In the genomic region with DNA sequence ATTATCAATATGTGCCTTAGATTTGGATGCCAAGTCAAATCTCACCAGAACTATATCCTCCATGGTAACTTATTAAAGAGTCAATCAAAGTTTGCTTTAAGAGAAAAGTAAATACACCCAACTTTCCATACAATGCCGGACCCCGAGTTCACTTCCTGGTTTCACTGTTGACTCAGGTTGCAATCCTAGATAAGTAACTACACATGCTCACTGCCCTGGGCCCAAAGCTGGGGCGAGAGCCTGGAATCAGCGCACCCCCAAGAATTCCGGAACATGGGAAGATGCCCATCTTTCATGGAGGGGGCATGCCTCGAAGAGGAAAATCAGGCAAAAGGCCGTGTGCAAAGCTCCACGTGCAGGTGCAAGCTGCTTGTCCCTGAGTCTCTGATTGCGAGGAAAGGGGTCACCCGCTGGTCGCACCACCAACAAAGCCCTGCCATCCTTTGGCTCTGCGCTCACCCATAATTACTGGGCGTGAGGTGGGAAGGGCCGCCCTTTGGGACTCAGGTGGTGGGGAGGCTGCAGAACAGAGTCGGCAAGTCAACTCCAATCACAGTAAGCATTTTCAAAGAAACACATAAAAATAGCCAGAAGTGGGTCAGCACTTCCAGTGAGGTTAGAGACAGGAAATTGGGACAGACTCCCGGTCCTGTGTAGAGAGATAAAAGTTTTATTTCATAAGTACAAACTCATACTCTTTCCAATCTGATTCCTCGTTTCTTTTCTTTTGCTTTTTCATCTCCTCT, we compare ENCODE assay signal across 8 cellular contexts.
DNase-seq lines count a peak whose midpoint lies in the region; ATAC-seq lines count a peak whose summit lies in the region.

No MANE protein-coding gene starts in this region.

- H3K9me3 Mint-ChIP-seq in activated CD8-positive, alpha-beta T cell treated with anti-CD3 and anti-CD28 coated beads, Interleukin-2, amount 10 ng/mL, durations not matched to agents 7 days and 5 days (ENCODE audit: insufficient read depth), result no peaks in the 10 kb centered on the region

- no peak overlapping the region for H3K4me3 ChIP-seq in thymus (ENCODE audit: low read length)

- H3K27ac Mint-ChIP-seq in activated CD8-positive, alpha-beta T cell treated with anti-CD3 and anti-CD28 coated beads, Interleukin-2, amount 10 ng/mL, durations not matched to agents 7 days and 5 days, result peak overlapping the region; percentile 93

- intact Hi-C loops in left colon (cut with DNase I, micrococcal nuclease), result loop anchor here in 1 of 2 donors (5.0 kb wide), 1 partner anchor 121 kb away; no protein-coding TSS in a partner anchor

- peaks cover 46% of the 10 kb centered on the region for H3K4me1 ChIP-seq in thymus (ENCODE audit: control insufficient read depth, insufficient read depth, low read length)

- DNase-seq in activated CD4-positive, CD25-positive, alpha-beta regulatory T cell treated with anti-CD3 and anti-CD28 coated beads, Interleukin-2, amount 50 U/mL, for 72 hours, result peak; percentile 29
- no peak for DNase-seq in activated CD8-positive, alpha-beta T cell treated with anti-CD3 and anti-CD28 coated beads, Interleukin-2, amount 10 ng/mL, durations not matched to agents 7 days and 5 days
- peak; percentile 73 to 86 for DNase-seq in left colon
- DNase-seq in hepatic stellate cell (ENCODE audit: low spot score), result no peak
- no peak for DNase-seq in NCI-H1105 treated with DMSO at 0.1 percent for 48 hours (lab: John Stamatoyannopoulos, UW)
- DNase-seq in AG20443 (ENCODE audit: low spot score), result no peak

- H3K36me3 ChIP-seq in thymus (ENCODE audit: control insufficient read depth, insufficient read depth), result no peaks in the 10 kb centered on the region

- H3K4me3 Mint-ChIP-seq in activated CD8-positive, alpha-beta T cell treated with anti-CD3 and anti-CD28 coated beads, Interleukin-2, amount 10 ng/mL, durations not matched to agents 7 days and 5 days, result no peak overlapping the region

- POLR2A ChIA-PET in activated CD8-positive, alpha-beta T cell treated with anti-CD3 and anti-CD28 coated beads, Interleukin-2, amount 10 ng/mL, durations not matched to agents 7 days and 5 days (lab: Charles Lee), result interaction anchor here (1.4 kb wide), 1 partner anchor 34 kb away, joined by 3 read pairs; no protein-coding TSS in a partner anchor

- WGBS in thymus, result 65% methylated on average over 17 of the region's 17 CpGs

- peaks cover 4% of the 10 kb centered on the region for H3K36me3 Mint-ChIP-seq in activated CD8-positive, alpha-beta T cell treated with anti-CD3 and anti-CD28 coated beads, Interleukin-2, amount 10 ng/mL, durations not matched to agents 7 days and 5 days (ENCODE audit: low read depth)

- CTCF ChIA-PET in activated CD8-positive, alpha-beta T cell treated with anti-CD3 and anti-CD28 coated beads, Interleukin-2, amount 10 ng/mL, durations not matched to agents 7 days and 5 days (lab: Charles Lee), result interaction anchor here (0.8 to 5.9 kb wide), 2 partner anchors 19 to 341 kb away, joined by 3 to 28 read pairs; no protein-coding TSS in a partner anchor

- H3K4me1 Mint-ChIP-seq in activated CD8-positive, alpha-beta T cell treated with anti-CD3 and anti-CD28 coated beads, Interleukin-2, amount 10 ng/mL, durations not matched to agents 7 days and 5 days (ENCODE audit: low read depth), result peaks cover 83% of the 10 kb centered on the region

- no peaks in the 10 kb centered on the region for H3K27me3 Mint-ChIP-seq in activated CD8-positive, alpha-beta T cell treated with anti-CD3 and anti-CD28 coated beads, Interleukin-2, amount 10 ng/mL, durations not matched to agents 7 days and 5 days (ENCODE audit: low read depth)

- H3K27ac ChIP-seq in thymus (ENCODE audit: low read depth), result peak overlapping the region; percentile 77

- H3K27me3 ChIP-seq in thymus (ENCODE audit: control insufficient read depth, insufficient read depth), result no peaks in the 10 kb centered on the region

- no peaks in the 10 kb centered on the region for H3K9me3 ChIP-seq in thymus (ENCODE audit: control insufficient read depth)

- ATAC-seq in activated CD4-positive, CD25-positive, alpha-beta regulatory T cell treated with anti-CD3 and anti-CD28 coated beads, Interleukin-2, amount 50 U/mL, for 24 hours, result no peak
- ATAC-seq in activated CD8-positive, alpha-beta T cell treated with anti-CD3 and anti-CD28 coated beads, Interleukin-2, amount 10 ng/mL, durations not matched to agents 7 days and 5 days, result no peak
- ATAC-seq in left colon, result peak; percentile 53

Comparison
In these comparisons a context has a peak if more than half of its experiments do, and no peak if none do; other contexts are left out.
1. DNase-seq: peak in activated CD4-positive, CD25-positive, alpha-beta regulatory T cell treated with anti-CD3 and anti-CD28 coated beads, Interleukin-2, amount 50 U/mL, for 72 hours (single experiment) and left colon (2 of 2); none in activated CD8-positive, alpha-beta T cell treated with anti-CD3 and anti-CD28 coated beads, Interleukin-2, amount 10 ng/mL, durations not matched to agents 7 days and 5 days (single experiment), hepatic stellate cell (single experiment), NCI-H1105 treated with DMSO at 0.1 percent for 48 hours (single experiment) and AG20443 (single experiment).